Comparison of ENCODE assay signal across 8 cellular contexts in genomic region chr5:102223542-102224444, GRCh38.
DNase-seq lines count a peak whose midpoint lies in the region; ATAC-seq and TF ChIP-seq lines count a peak whose summit lies in the region.

No MANE protein-coding gene starts in this region.

- H3K27ac ChIP-seq in MM.1S (ENCODE audit: low read length) (no peak overlapping the region), adrenal gland (no peak overlapping the region), liver (ENCODE audit: low read depth in 1 of 2, low read length in 2 of 2) (no peak overlapping the region)

- H3K27ac Mint-ChIP-seq in stimulated activated effector memory CD8-positive, alpha-beta T cell treated with anti-CD3 and anti-CD28 coated beads, Interleukin-12 subunit alpha, Interleukin-12 subunit beta, amount 100 ng/mL, for 72 hours, result no peak overlapping the region

- H3K27me3 ChIP-seq in MM.1S (replicated peaks; ENCODE audit: insufficient read depth, low read length) (no peaks in the 10 kb centered on the region), adrenal gland (no peaks in the 10 kb centered on the region), liver (ENCODE audit: control insufficient read depth in 4 of 4, insufficient read depth in 4 of 4, low read length in 3 of 4) (no peaks in the 10 kb centered on the region)

- H3K4me1 Mint-ChIP-seq in stimulated activated effector memory CD8-positive, alpha-beta T cell treated with anti-CD3 and anti-CD28 coated beads, Interleukin-12 subunit alpha, Interleukin-12 subunit beta, amount 100 ng/mL, for 72 hours, result no peaks in the 10 kb centered on the region

- H3K9me3 ChIP-seq in MM.1S (replicated peaks; ENCODE audit: insufficient read depth, low read length), result no peaks in the 10 kb centered on the region
- no peaks in the 10 kb centered on the region for H3K9me3 ChIP-seq in adrenal gland (replicated peaks in 1 of 3)
- peaks cover 0 to 3% (median 3%) of the 10 kb centered on the region in 4 donors for H3K9me3 ChIP-seq in liver (ENCODE audit: control insufficient read depth in 4 of 4, low read length in 3 of 4)

- H3K79me2 ChIP-seq in MM.1S (ENCODE audit: low read length), result no peaks in the 10 kb centered on the region

- H3K36me3 ChIP-seq in MM.1S (replicated peaks; ENCODE audit: insufficient read depth, low read length), result no peaks in the 10 kb centered on the region
- no peaks in the 10 kb centered on the region for H3K36me3 ChIP-seq in adrenal gland (replicated peaks in 1 of 2)
- H3K36me3 ChIP-seq in liver (ENCODE audit: control insufficient read depth in 4 of 4, insufficient read depth in 3 of 4, low read depth in 1 of 4, low read length in 3 of 4), result no peaks in the 10 kb centered on the region

- no peaks in the 10 kb centered on the region for H4K20me1 ChIP-seq in MM.1S (ENCODE audit: insufficient read depth, low read length)

- H3K9ac ChIP-seq in MM.1S (ENCODE audit: low read length), result no peak overlapping the region
- H3K9ac ChIP-seq in liver (ENCODE audit: low read depth in 1 of 2, low read length in 2 of 2), result no peak overlapping the region

- no peaks in the 10 kb centered on the region for H3K9me3 Mint-ChIP-seq in stimulated activated effector memory CD8-positive, alpha-beta T cell treated with anti-CD3 and anti-CD28 coated beads, Interleukin-12 subunit alpha, Interleukin-12 subunit beta, amount 100 ng/mL, for 72 hours

- TF ChIP-seq CTCF in MM.1S (IDR thresholded peaks at IDR 0.05; ENCODE audit: low read length), result peak; percentile 69
- peak; percentile 17 to 58 (median 42) for TF ChIP-seq CTCF in adrenal gland (IDR thresholded peaks at IDR 0.05)
- peak; percentile 85 for TF ChIP-seq CTCF in liver (IDR thresholded peaks at IDR 0.05; ENCODE audit: low read depth, low read length, missing input control)

- H3K4me1 ChIP-seq in MM.1S (ENCODE audit: low read length) (no peaks in the 10 kb centered on the region), adrenal gland (replicated peaks in 1 of 2) (no peaks in the 10 kb centered on the region), liver (ENCODE audit: control insufficient read depth in 4 of 4, insufficient read depth in 4 of 4, low read length in 3 of 4) (peaks cover 2 to 10% (median 7%) of the 10 kb centered on the region in 4 donors)

- intact Hi-C loops in adrenal gland (cut with DNase I), result no loop called here

- H3F3A ChIP-seq in MM.1S (ENCODE audit: insufficient read depth, low read length), result no peaks in the 10 kb centered on the region; the same call in 1 of the 2 replicates

- no peak for TF ChIP-seq POLR2A in adrenal gland (IDR thresholded peaks at IDR 0.05)

- no peak overlapping the region for H3K4me3 ChIP-seq in MM.1S (ENCODE audit: low read length)
- H3K4me3 ChIP-seq in adrenal gland, result no peak overlapping the region
- no peak overlapping the region for H3K4me3 ChIP-seq in liver (ENCODE audit: low read depth in 1 of 3, low read length in 3 of 3)

- H3K4me3 Mint-ChIP-seq in stimulated activated effector memory CD8-positive, alpha-beta T cell treated with anti-CD3 and anti-CD28 coated beads, Interleukin-12 subunit alpha, Interleukin-12 subunit beta, amount 100 ng/mL, for 72 hours, result no peak overlapping the region

- peak; percentile 80 to 81 for TF ChIP-seq RAD21 in liver (IDR thresholded peaks at IDR 0.05)

- ATAC-seq in GM19452 (IDR thresholded peaks at IDR 0.05; ENCODE audit: unreplicated experiment), result peak; percentile 52
- no peak for ATAC-seq in stimulated activated effector memory CD8-positive, alpha-beta T cell treated with anti-CD3 and anti-CD28 coated beads, Interleukin-12 subunit alpha, Interleukin-12 subunit beta, amount 100 ng/mL, for 72 hours

- H2AFZ ChIP-seq in MM.1S (ENCODE audit: low read length), result no peak overlapping the region

- no peaks in the 10 kb centered on the region for H3K9me2 ChIP-seq in MM.1S (replicated peaks; ENCODE audit: insufficient read depth, low read length)

- peak overlapping the region; percentile 50 for H3K4me2 ChIP-seq in MM.1S (ENCODE audit: low read depth, low read length)

- WGBS in adrenal gland, 4 donors, result 76 to 86% (median 81%) methylated on average over 5 of the region's 5 CpGs
- WGBS in liver, result 49% methylated on average over 5 of the region's 5 CpGs

- DNase-seq in DMS53 treated with DMSO at 0.1 percent for 48 hours (lab: John Stamatoyannopoulos, UW; ENCODE audit: unreplicated experiment) (peak; percentile 69), MM.1S (peak; percentile 62), adrenal gland (no peak), C1 segment of cervical spinal cord (lab: John Stamatoyannopoulos, UW) (no peak), cerebellar nuclear complex (lab: John Stamatoyannopoulos, UW) (no peak)
- no peak for DNase-seq in stimulated activated effector memory CD8-positive, alpha-beta T cell treated with anti-CD3 and anti-CD28 coated beads, Interleukin-12 subunit alpha, Interleukin-12 subunit beta, amount 100 ng/mL, for 72 hours (ENCODE audit: low spot score in 2 of 2)

- no peaks in the 10 kb centered on the region for H3K36me3 Mint-ChIP-seq in stimulated activated effector memory CD8-positive, alpha-beta T cell treated with anti-CD3 and anti-CD28 coated beads, Interleukin-12 subunit alpha, Interleukin-12 subunit beta, amount 100 ng/mL, for 72 hours

TF ChIP-seq in liver, 16 proteins besides CTCF, POLR2A, EP300 and RAD21:
- TF ChIP-seq, protein P1, sequence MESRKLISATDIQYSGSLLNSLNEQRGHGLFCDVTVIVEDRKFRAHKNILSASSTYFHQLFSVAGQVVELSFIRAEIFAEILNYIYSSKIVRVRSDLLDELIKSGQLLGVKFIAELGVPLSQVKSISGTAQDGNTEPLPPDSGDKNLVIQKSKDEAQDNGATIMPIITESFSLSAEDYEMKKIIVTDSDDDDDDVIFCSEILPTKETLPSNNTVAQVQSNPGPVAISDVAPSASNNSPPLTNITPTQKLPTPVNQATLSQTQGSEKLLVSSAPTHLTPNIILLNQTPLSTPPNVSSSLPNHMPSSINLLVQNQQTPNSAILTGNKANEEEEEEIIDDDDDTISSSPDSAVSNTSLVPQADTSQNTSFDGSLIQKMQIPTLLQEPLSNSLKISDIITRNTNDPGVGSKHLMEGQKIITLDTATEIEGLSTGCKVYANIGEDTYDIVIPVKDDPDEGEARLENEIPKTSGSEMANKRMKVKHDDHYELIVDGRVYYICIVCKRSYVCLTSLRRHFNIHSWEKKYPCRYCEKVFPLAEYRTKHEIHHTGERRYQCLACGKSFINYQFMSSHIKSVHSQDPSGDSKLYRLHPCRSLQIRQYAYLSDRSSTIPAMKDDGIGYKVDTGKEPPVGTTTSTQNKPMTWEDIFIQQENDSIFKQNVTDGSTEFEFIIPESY (IDR thresholded peaks at IDR 0.05), result no peak
- no peak for TF ChIP-seq GABPA (IDR thresholded peaks at IDR 0.05 in 1 of 2, conservative IDR thresholded peaks at IDR 0.05 in 1 of 2)
- no peak for TF ChIP-seq ATF3 (IDR thresholded peaks at IDR 0.05)
- no peak for TF ChIP-seq JUND (IDR thresholded peaks at IDR 0.05)
- no peak for TF ChIP-seq MAX (IDR thresholded peaks at IDR 0.05)
- no peak for TF ChIP-seq HNF4A (conservative IDR thresholded peaks at IDR 0.05)
- no peak for TF ChIP-seq FOXA2 (IDR thresholded peaks at IDR 0.05)
- TF ChIP-seq EGR1 (IDR thresholded peaks at IDR 0.05; ENCODE audit: low read depth in 2 of 2), result no peak

Comparison
In these comparisons a context has a peak if more than half of its experiments do, and no peak if none do; other contexts are left out.
1. DNase-seq: peak in DMS53 treated with DMSO at 0.1 percent for 48 hours (single experiment) and MM.1S (single experiment); none in adrenal gland (0 of 7), stimulated activated effector memory CD8-positive, alpha-beta T cell treated with anti-CD3 and anti-CD28 coated beads, Interleukin-12 subunit alpha, Interleukin-12 subunit beta, amount 100 ng/mL, for 72 hours (0 of 2), C1 segment of cervical spinal cord (0 of 14) and cerebellar nuclear complex (0 of 2).
2. Peak in every context shown above with its lines, with median percentiles within 50 percentile points of each other: CTCF ChIP-seq.